Comparison of ENCODE assay signal across 1 cellular context in genomic region chrX:1493877-1494510, GRCh38.
TF ChIP-seq lines count a peak whose summit lies in the region.

No MANE protein-coding gene starts in this region.

TF ChIP-seq in GM12878, 131 proteins besides CTCF, POLR2A, EP300 and RAD21 (continued from another document and continues in another):
- TF ChIP-seq ZNF592 (IDR thresholded peaks at IDR 0.05) (no peak), IRF4 (IDR thresholded peaks at IDR 0.05; ENCODE audit: low read depth, low read length) (no peak), RELA (IDR thresholded peaks at IDR 0.05; ENCODE audit: borderline replicate concordance, partially characterized antibody) (no peak), NKRF (conservative IDR thresholded peaks at IDR 0.05) (no peak), POLR2AphosphoS5 (IDR thresholded peaks at IDR 0.05; ENCODE audit: low read length) (peak; percentile 92), CEBPZ (IDR thresholded peaks at IDR 0.05; ENCODE audit: low read depth, low read length) (no peak), PBX3 (IDR thresholded peaks at IDR 0.05; ENCODE audit: insufficient replicate concordance, low read depth, low read length) (no peak), NFIC (IDR thresholded peaks at IDR 0.05; ENCODE audit: low read depth, low read length) (peak; percentile 64), ZBED1 (IDR thresholded peaks at IDR 0.05; ENCODE audit: borderline replicate concordance) (no peak), IRF5 (IDR thresholded peaks at IDR 0.05; ENCODE audit: borderline replicate concordance) (no peak), CBFB (IDR thresholded peaks at IDR 0.05; ENCODE audit: low read depth) (0 out of 2 replicates have a peak, but pooled peaks have one; percentile 54), PML (IDR thresholded peaks at IDR 0.05; ENCODE audit: low read length) (peak; percentile 62; the same call in 1 of the 2 replicates), GABPA (IDR thresholded peaks at IDR 0.05; ENCODE audit: low read depth) (no peak), SKIL (IDR thresholded peaks at IDR 0.05; ENCODE audit: low read depth, poor library complexity, severe bottlenecking) (no peak), POLR2AphosphoS2 (IDR thresholded peaks at IDR 0.05; ENCODE audit: low read depth, low read length) (peak; percentile 62; the same call in 1 of the 2 replicates), MEF2A (IDR thresholded peaks at IDR 0.05; ENCODE audit: insufficient read depth, low read depth, low read length) (0 out of 2 replicates have a peak, but pooled peaks have one; percentile 4), SMAD5 (IDR thresholded peaks at IDR 0.05; ENCODE audit: low read depth) (no peak), JUNB (IDR thresholded peaks at IDR 0.05) (no peak), RELB (IDR thresholded peaks at IDR 0.05; ENCODE audit: low read depth) (peak; percentile 83), NRF1 (conservative IDR thresholded peaks at IDR 0.05; ENCODE audit: low read depth, low read length) (no peak), ZNF622 (IDR thresholded peaks at IDR 0.05) (no peak), CREB1 (IDR thresholded peaks at IDR 0.05; ENCODE audit: low read depth) (peak; percentile 36; the same call in 1 of the 2 replicates), GATAD2B (conservative IDR thresholded peaks at IDR 0.05; ENCODE audit: low read depth) (peak; percentile 51; the same call in 1 of the 2 replicates), ZBTB4 (CRISPR knock-in tag; IDR thresholded peaks at IDR 0.05) (no peak), REST (IDR thresholded peaks at IDR 0.05; ENCODE audit: low read depth, low read length) (no peak), PAX8 (IDR thresholded peaks at IDR 0.05) (no peak), KDM1A (IDR thresholded peaks at IDR 0.05; ENCODE audit: borderline replicate concordance) (no peak), DPF2 (IDR thresholded peaks at IDR 0.05) (no peak; the same call in 1 of the 2 replicates)
